1 cellular context compared by ENCODE assay signal in genomic region chr7:148867571-148868377, GRCh38.
TF ChIP-seq lines count a peak whose summit lies in the region.

No MANE protein-coding gene starts in this region.

TF ChIP-seq in WTC11, 78 proteins besides CTCF, POLR2A, EP300 and RAD21 (continued from another document):
- TF ChIP-seq GRHL2 (CRISPR knock-in tag; IDR thresholded peaks at IDR 0.05; ENCODE audit: insufficient replicate concordance, severe bottlenecking): no peak
- TF ChIP-seq, protein P1, sequence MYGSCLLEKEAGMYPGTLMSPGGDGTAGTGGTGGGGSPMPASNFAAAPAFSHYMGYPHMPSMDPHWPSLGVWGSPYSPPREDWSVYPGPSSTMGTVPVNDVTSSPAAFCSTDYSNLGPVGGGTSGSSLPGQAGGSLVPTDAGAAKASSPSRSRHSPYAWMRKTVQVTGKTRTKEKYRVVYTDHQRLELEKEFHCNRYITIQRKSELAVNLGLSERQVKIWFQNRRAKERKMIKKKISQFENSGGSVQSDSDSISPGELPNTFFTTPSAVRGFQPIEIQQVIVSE (CRISPR knock-in tag; IDR thresholded peaks at IDR 0.05; ENCODE audit: borderline replicate concordance): no peak
